Comparison of ENCODE assay signal across 8 cellular contexts in the genomic region with DNA sequence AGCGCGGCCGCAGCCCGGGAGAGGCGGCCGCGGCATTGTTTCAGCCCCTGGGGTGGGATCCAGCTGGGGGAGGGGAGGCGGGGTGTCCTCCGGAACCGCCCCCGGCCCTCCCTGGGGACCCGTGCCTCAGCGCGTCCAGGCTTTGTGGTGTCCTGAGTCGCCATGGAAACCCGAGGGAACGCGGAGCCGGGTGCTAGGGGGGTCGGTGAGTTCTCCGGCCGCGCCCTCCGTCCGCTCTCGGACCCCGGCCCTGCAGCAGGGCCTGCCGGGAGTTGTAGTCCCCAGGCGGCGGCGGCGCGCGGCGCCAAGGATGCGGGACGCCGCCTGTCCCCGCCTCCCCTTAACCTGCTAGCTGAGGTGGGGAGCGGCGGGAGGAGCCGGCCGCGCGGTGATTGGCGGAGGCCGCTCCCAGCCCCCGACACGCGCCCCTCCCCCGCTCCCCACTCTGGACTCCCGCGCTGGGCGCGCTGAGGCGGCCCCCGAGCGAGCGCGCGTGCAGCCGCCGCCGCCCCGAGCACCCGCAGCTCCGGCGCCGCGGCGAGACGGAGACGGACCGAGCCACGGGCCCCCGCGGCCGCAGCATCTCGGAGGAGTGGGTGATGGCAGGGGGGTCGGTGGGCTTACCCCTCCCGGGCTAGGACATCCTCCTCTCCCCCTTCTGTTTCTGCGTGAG. TPM values are rescaled to one million over a fixed set of nuclear protein-coding genes. Genes with fewer than 3 reads are reported as not detected.
DNase-seq lines count a peak whose midpoint lies in the region; ATAC-seq and TF ChIP-seq lines count a peak whose summit lies in the region.
"Had no signal": no experiment of that assay in that cellular context is flagged by ENCODE, and none has a peak within 500 bp of the region (broad histone marks: within the 10 kb centered on the region; RNA-seq: fewer than 3 reads in every experiment).

A gene with protein sequence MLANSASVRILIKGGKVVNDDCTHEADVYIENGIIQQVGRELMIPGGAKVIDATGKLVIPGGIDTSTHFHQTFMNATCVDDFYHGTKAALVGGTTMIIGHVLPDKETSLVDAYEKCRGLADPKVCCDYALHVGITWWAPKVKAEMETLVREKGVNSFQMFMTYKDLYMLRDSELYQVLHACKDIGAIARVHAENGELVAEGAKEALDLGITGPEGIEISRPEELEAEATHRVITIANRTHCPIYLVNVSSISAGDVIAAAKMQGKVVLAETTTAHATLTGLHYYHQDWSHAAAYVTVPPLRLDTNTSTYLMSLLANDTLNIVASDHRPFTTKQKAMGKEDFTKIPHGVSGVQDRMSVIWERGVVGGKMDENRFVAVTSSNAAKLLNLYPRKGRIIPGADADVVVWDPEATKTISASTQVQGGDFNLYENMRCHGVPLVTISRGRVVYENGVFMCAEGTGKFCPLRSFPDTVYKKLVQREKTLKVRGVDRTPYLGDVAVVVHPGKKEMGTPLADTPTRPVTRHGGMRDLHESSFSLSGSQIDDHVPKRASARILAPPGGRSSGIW (plus strand): TSS at position 470 of the 673 bp plus-strand sequence. CDS start 50,368 bp downstream, outside the sequence.

- H3K36me3 ChIP-seq in adipocyte (ENCODE audit: control insufficient read depth, insufficient read depth, low read length, severe bottlenecking) (no peaks in the 10 kb centered on the region), lower lobe of right lung (no peaks in the 10 kb centered on the region), tibial artery (no peaks in the 10 kb centered on the region)

- no peak within 1 kb of the TSS for H3K27ac ChIP-seq in lower lobe of right lung
- no peak within 1 kb of the TSS for H3K27ac ChIP-seq in tibial artery

- CTCF ChIA-PET in HEK293T (lab: Yijun Ruan, JAX), result interaction anchor here (2.2 to 3.8 kb wide), 3 partner anchors 74 to 114 kb away, joined by 6 to 49 read pairs (median 45); no protein-coding TSS in a partner anchor

- H3K4me1 ChIP-seq in adipocyte (ENCODE audit: control insufficient read depth, insufficient read depth, low read length), result peaks cover under 1% of the 10 kb centered on the region
- H3K4me1 ChIP-seq in lower lobe of right lung, result peaks cover 38% of the 10 kb centered on the region
- peaks cover 0 to 41% (median 35%) of the 10 kb centered on the region in 4 donors for H3K4me1 ChIP-seq in tibial artery

- ATAC-seq in lower lobe of right lung (peak in 1 of 2 donors; percentile 18), GM18519 (IDR thresholded peaks at IDR 0.05; ENCODE audit: low FRiP score, unreplicated experiment) (no peak), GM18517 (IDR thresholded peaks at IDR 0.05; ENCODE audit: unreplicated experiment) (no peak)

- intact Hi-C loops in lower lobe of right lung (cut with DNase I), result loop anchor here (10.0 kb wide), 1 partner anchor 97 kb away; no protein-coding TSS in a partner anchor
- intact Hi-C loops in tibial artery (cut with DNase I; ENCODE audit: low total_unique reads), result loop anchor here (5.0 kb wide), 1 partner anchor 95 kb away; no protein-coding TSS in a partner anchor

- TF ChIP-seq CTCF in lower lobe of right lung (IDR thresholded peaks at IDR 0.05) (no peak), tibial artery (IDR thresholded peaks at IDR 0.05) (no peak)

- no peaks in the 10 kb centered on the region for H3K9me3 ChIP-seq in adipocyte (ENCODE audit: control insufficient read depth, low read length)
- no peaks in the 10 kb centered on the region for H3K9me3 ChIP-seq in lower lobe of right lung
- H3K9me3 ChIP-seq in tibial artery, result no peaks in the 10 kb centered on the region

- H3K27me3 ChIP-seq in adipocyte (replicated peaks; ENCODE audit: control insufficient read depth, insufficient read depth, low read length), result peaks cover 78% of the 10 kb centered on the region
- H3K27me3 ChIP-seq in lower lobe of right lung (ENCODE audit: low read depth), result peaks cover 87% of the 10 kb centered on the region
- H3K27me3 ChIP-seq in tibial artery, result peaks cover 7 to 81% of the 10 kb centered on the region in 2 donors

- no peak within 1 kb of the TSS for H3K4me3 ChIP-seq in adipocyte (ENCODE audit: low read length)
- peak within 1 kb of the TSS; percentile 36 for H3K4me3 ChIP-seq in lower lobe of right lung
- H3K4me3 ChIP-seq in tibial artery, result peak within 1 kb of the TSS; percentile 12 to 45

- POLR2A ChIA-PET in HEK293T (lab: Yijun Ruan, JAX), result interaction anchor here (1.4 to 2.7 kb wide), 2 partner anchors 75 to 114 kb away, joined by 3 to 13 read pairs; no protein-coding TSS in a partner anchor

- DNase-seq in HEK293T (ENCODE audit: extremely low spot score) (peak; percentile 86), NCI-H345 (lab: John Stamatoyannopoulos, UW) (peak; percentile 98), adipocyte (ENCODE audit: low read depth) (peak; percentile 7), lower lobe of right lung (no peak), tibial artery (no peak)

- no peak within 1 kb of the TSS for H3K9ac ChIP-seq in adipocyte (ENCODE audit: low read length)

TF ChIP-seq in HEK293T, 16 proteins besides CTCF, POLR2A, EP300 and RAD21:
- no peak for TF ChIP-seq TARDBP (IDR thresholded peaks at IDR 0.05)
- no peak for TF ChIP-seq FOXK2 (IDR thresholded peaks at IDR 0.05)
- TF ChIP-seq, protein P1, sequence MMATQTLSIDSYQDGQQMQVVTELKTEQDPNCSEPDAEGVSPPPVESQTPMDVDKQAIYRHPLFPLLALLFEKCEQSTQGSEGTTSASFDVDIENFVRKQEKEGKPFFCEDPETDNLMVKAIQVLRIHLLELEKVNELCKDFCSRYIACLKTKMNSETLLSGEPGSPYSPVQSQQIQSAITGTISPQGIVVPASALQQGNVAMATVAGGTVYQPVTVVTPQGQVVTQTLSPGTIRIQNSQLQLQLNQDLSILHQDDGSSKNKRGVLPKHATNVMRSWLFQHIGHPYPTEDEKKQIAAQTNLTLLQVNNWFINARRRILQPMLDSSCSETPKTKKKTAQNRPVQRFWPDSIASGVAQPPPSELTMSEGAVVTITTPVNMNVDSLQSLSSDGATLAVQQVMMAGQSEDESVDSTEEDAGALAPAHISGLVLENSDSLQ (IDR thresholded peaks at IDR 0.05), result peak; percentile 51; the same call in 1 of the 2 replicates
- peak; percentile 75 for TF ChIP-seq FOXM1 (IDR thresholded peaks at IDR 0.05; ENCODE audit: borderline replicate concordance)
- TF ChIP-seq SUZ12 (IDR thresholded peaks at IDR 0.05), result no peak
- no peak for TF ChIP-seq HDGF (IDR thresholded peaks at IDR 0.05; ENCODE audit: borderline replicate concordance)
- no peak for TF ChIP-seq BHLHE40 (IDR thresholded peaks at IDR 0.05; ENCODE audit: borderline replicate concordance)

RNA-seq across cellular contexts. Expression of the gene that starts here (rescaled TPM):
- not detected for total RNA-seq in lower lobe of right lung
- total RNA-seq: RPMI7951 had no signal

Comparison
In these comparisons a context has a peak if more than half of its experiments do, and no peak if none do; other contexts are left out.
1. DNase-seq: peak in HEK293T (single experiment), NCI-H345 (single experiment) and adipocyte (single experiment); none in lower lobe of right lung (single experiment) and tibial artery (0 of 2).